23 cellular contexts compared by ENCODE assay signal in the genomic region with DNA sequence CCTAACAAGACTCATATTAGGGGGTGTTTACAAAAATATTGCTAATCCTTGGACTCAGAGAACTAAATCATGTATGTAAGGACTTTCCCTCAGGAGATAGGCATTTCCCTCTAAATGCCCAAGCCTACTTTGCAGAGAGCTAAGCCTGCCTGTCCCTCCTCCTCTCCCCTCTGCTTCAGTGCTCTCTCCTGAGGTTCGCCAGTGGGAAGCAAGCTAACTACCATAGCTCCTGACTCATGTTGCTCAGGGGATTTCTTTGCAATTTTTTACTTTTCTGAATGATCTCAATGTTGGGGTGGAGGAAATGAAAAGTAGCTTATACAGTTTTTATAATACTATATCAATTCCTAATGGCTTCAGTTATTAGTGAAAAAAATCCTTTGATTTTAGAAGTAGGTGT.
"Had no signal": no experiment of that assay in that cellular context is flagged by ENCODE, and none has a peak within 500 bp of the region (broad histone marks: within the 10 kb centered on the region; RNA-seq: fewer than 3 reads in every experiment).

No MANE protein-coding gene starts in this region.

- DNase-seq: dorsolateral prefrontal cortex; effector CD4-positive, alpha-beta T cell; foreskin melanocyte; hypothalamus; immature natural killer cell; islet precursor cell; kidney glomerular epithelial cell; left ventricle myocardium superior; lower lobe of right lung; naive thymus-derived CD8-positive, alpha-beta T cell; right lobe of liver; small intestine; stimulated activated CD4-positive, alpha-beta T cell treated with anti-CD3 and anti-CD28 coated beads, Interleukin-15, amount 100 ng/mL, for 24 hours; stimulated activated CD4-positive, alpha-beta T cell treated with anti-CD3 and anti-CD28 coated beads, Interleukin-2, amount 100 ng/mL, for 48 hours; stimulated activated naive B cell treated with anti-CD40 and anti-IgM and Interleukin-4, amounts not matched to agents 10 μg/mL and 1 μg/mL and 100 μg/mL, for 72 hours; transverse colon had no signal

- H3K27ac ChIP-seq: dorsolateral prefrontal cortex, lower lobe of right lung, neutrophil, parathyroid adenoma, right lobe of liver, suprapubic skin, transverse colon, vagina had no signal

- H3K4me3 Mint-ChIP-seq: immature natural killer cell; naive thymus-derived CD8-positive, alpha-beta T cell; neural crest cell; stimulated activated naive B cell treated with anti-CD40 and anti-IgM and Interleukin-4, amounts not matched to agents 10 μg/mL and 1 μg/mL and 100 μg/mL, for 72 hours; stimulated activated naive CD8-positive, alpha-beta T cell treated with anti-CD3 and anti-CD28 coated beads, Interleukin-15, Interleukin-2, amounts not matched to agents 100 ng/mL and 50 ng/mL, for 24 hours had no signal

- H3K9me3 ChIP-seq: neutrophil, right lobe of liver, suprapubic skin, vagina had no signal

- H3K36me3 ChIP-seq: neutrophil had no signal

- H3K9ac ChIP-seq: parathyroid adenoma had no signal

- ATAC-seq: lower lobe of right lung; naive thymus-derived CD8-positive, alpha-beta T cell; right lobe of liver; stimulated activated naive B cell treated with anti-CD40 and anti-IgM and Interleukin-4, amounts not matched to agents 10 μg/mL and 1 μg/mL and 100 μg/mL, for 72 hours had no signal

- H3K27me3 ChIP-seq: dorsolateral prefrontal cortex, neutrophil, right lobe of liver, suprapubic skin, transverse colon, vagina had no signal

- H2AFZ ChIP-seq: parathyroid adenoma had no signal

- H3K4me1 Mint-ChIP-seq: immature natural killer cell had no signal

- H3K27ac Mint-ChIP-seq: immature natural killer cell; naive thymus-derived CD8-positive, alpha-beta T cell; progenitor cell of endocrine pancreas; stimulated activated naive B cell treated with anti-CD40 and anti-IgM and Interleukin-4, amounts not matched to agents 10 μg/mL and 1 μg/mL and 100 μg/mL, for 72 hours; stimulated activated naive CD8-positive, alpha-beta T cell treated with anti-CD3 and anti-CD28 coated beads, Interleukin-15, Interleukin-2, amounts not matched to agents 100 ng/mL and 50 ng/mL, for 24 hours had no signal

- H3K4me3 ChIP-seq: dorsolateral prefrontal cortex, lower lobe of right lung, right lobe of liver, suprapubic skin, transverse colon, vagina had no signal

- H3K27me3 Mint-ChIP-seq: naive thymus-derived CD8-positive, alpha-beta T cell; progenitor cell of endocrine pancreas; stimulated activated naive B cell treated with anti-CD40 and anti-IgM and Interleukin-4, amounts not matched to agents 10 μg/mL and 1 μg/mL and 100 μg/mL, for 72 hours; stimulated activated naive CD8-positive, alpha-beta T cell treated with anti-CD3 and anti-CD28 coated beads, Interleukin-15, Interleukin-2, amounts not matched to agents 100 ng/mL and 50 ng/mL, for 24 hours had no signal

- H3K4me1 ChIP-seq: lower lobe of right lung, parathyroid adenoma, suprapubic skin, vagina had no signal
